ENCODE assay signal across 16 cellular contexts in genomic region chr15:41690636-41691035, GRCh38. TPM values are rescaled to one million over a fixed set of nuclear protein-coding genes. Genes with fewer than 3 reads are reported as not detected.
DNase-seq lines count a peak whose midpoint lies in the region; ATAC-seq lines count a peak whose summit lies in the region.
"Had no signal": no experiment of that assay in that cellular context is flagged by ENCODE, and none has a peak within 500 bp of the region (broad histone marks: within the 10 kb centered on the region; RNA-seq: fewer than 3 reads in every experiment).

No MANE protein-coding gene starts in this region.

- H3K9me3 Mint-ChIP-seq in activated naive CD4-positive, alpha-beta T cell treated with anti-CD3 and anti-CD28 coated beads, Interleukin-2, amount 50 U/mL, for 72 hours: no peaks in the 10 kb centered on the region
- no peaks in the 10 kb centered on the region for H3K9me3 Mint-ChIP-seq in central memory CD8-positive, alpha-beta T cell
- H3K9me3 Mint-ChIP-seq in stimulated activated naive CD8-positive, alpha-beta T cell treated with anti-CD3 and anti-CD28 coated beads, Interleukin-15, Interleukin-2, amounts not matched to agents 100 ng/mL and 50 ng/mL, for 24 hours: no peaks in the 10 kb centered on the region
- H3K9me3 Mint-ChIP-seq: brain; dendritic cell treated with granulocyte-macrophage colony-stimulating factor and Interleukin-4, amounts not matched to agents 40 ng/mL and 50 ng/mL, for 4 days had no signal

- ATAC-seq in activated naive CD4-positive, alpha-beta T cell treated with anti-CD3 and anti-CD28 coated beads, Interleukin-2, amount 50 U/mL, for 72 hours: peak; percentile 73 to 79
- no peak for ATAC-seq in central memory CD8-positive, alpha-beta T cell (replicated peaks; ENCODE audit: extremely low read depth, poor library complexity, severe bottlenecking)
- ATAC-seq in GM19463 (IDR thresholded peaks at IDR 0.05; ENCODE audit: unreplicated experiment) (no peak), HG03469 (IDR thresholded peaks at IDR 0.05; ENCODE audit: unreplicated experiment) (no peak), HG02884 (IDR thresholded peaks at IDR 0.05; ENCODE audit: unreplicated experiment) (no peak)
- ATAC-seq: gastroesophageal sphincter had no signal

- no peaks in the 10 kb centered on the region for H3K27me3 Mint-ChIP-seq in central memory CD8-positive, alpha-beta T cell
- no peaks in the 10 kb centered on the region for H3K27me3 Mint-ChIP-seq in stimulated activated naive CD8-positive, alpha-beta T cell treated with anti-CD3 and anti-CD28 coated beads, Interleukin-15, Interleukin-2, amounts not matched to agents 100 ng/mL and 50 ng/mL, for 24 hours
- H3K27me3 Mint-ChIP-seq: brain; dendritic cell treated with granulocyte-macrophage colony-stimulating factor and Interleukin-4, amounts not matched to agents 40 ng/mL and 50 ng/mL, for 4 days had no signal

- peak overlapping the region; percentile 72 to 88 for H3K27ac Mint-ChIP-seq in activated naive CD4-positive, alpha-beta T cell treated with anti-CD3 and anti-CD28 coated beads, Interleukin-2, amount 50 U/mL, for 72 hours
- H3K27ac Mint-ChIP-seq in central memory CD8-positive, alpha-beta T cell (ENCODE audit: low read depth): peak overlapping the region; percentile 19
- peak overlapping the region; percentile 71 for H3K27ac Mint-ChIP-seq in stimulated activated naive CD8-positive, alpha-beta T cell treated with anti-CD3 and anti-CD28 coated beads, Interleukin-15, Interleukin-2, amounts not matched to agents 100 ng/mL and 50 ng/mL, for 24 hours
- H3K27ac Mint-ChIP-seq: brain had no signal

- no peak for DNase-seq in activated naive CD4-positive, alpha-beta T cell treated with anti-CD3 and anti-CD28 coated beads, Interleukin-2, amount 50 U/mL, for 72 hours (ENCODE audit: low spot score in 2 of 2)
- no peak for DNase-seq in activated naive CD4-positive, alpha-beta T cell treated with Interleukin-2 at 50 U/mL for 16 hours
- peak; percentile 63 for DNase-seq in OCI-M1 (lab: John Stamatoyannopoulos, UW)
- no peak for DNase-seq in central memory CD8-positive, alpha-beta T cell (ENCODE audit: low spot score in 2 of 2)
- DNase-seq: activated effector memory CD4-positive, alpha-beta T cell treated with anti-CD3 and anti-CD28 coated beads, Interleukin-2, amount 50 U/mL, for 16 hours; GDM1; NCI-H187; NCI-H446 treated with DMSO at 0.1 percent for 48 hours; stimulated activated CD4-positive, alpha-beta T cell treated with anti-CD3 and anti-CD28 coated beads, Interleukin-12 subunit alpha, Interleukin-12 subunit beta, amount 100 ng/mL, for 4 hours had no signal

- no peaks in the 10 kb centered on the region for H3K36me3 Mint-ChIP-seq in activated naive CD4-positive, alpha-beta T cell treated with anti-CD3 and anti-CD28 coated beads, Interleukin-2, amount 50 U/mL, for 72 hours
- peaks cover 1% of the 10 kb centered on the region for H3K36me3 Mint-ChIP-seq in central memory CD8-positive, alpha-beta T cell (ENCODE audit: insufficient read depth)
- H3K36me3 Mint-ChIP-seq in stimulated activated naive CD8-positive, alpha-beta T cell treated with anti-CD3 and anti-CD28 coated beads, Interleukin-15, Interleukin-2, amounts not matched to agents 100 ng/mL and 50 ng/mL, for 24 hours (ENCODE audit: low read depth): peaks cover 4% of the 10 kb centered on the region

- H3K4me1 Mint-ChIP-seq in central memory CD8-positive, alpha-beta T cell: peaks cover 61% of the 10 kb centered on the region
- peaks cover 65% of the 10 kb centered on the region for H3K4me1 Mint-ChIP-seq in stimulated activated naive CD8-positive, alpha-beta T cell treated with anti-CD3 and anti-CD28 coated beads, Interleukin-15, Interleukin-2, amounts not matched to agents 100 ng/mL and 50 ng/mL, for 24 hours (ENCODE audit: low read depth)

- H3K4me3 Mint-ChIP-seq in central memory CD8-positive, alpha-beta T cell: no peak overlapping the region
- peak overlapping the region; percentile 3 for H3K4me3 Mint-ChIP-seq in stimulated activated naive CD8-positive, alpha-beta T cell treated with anti-CD3 and anti-CD28 coated beads, Interleukin-15, Interleukin-2, amounts not matched to agents 100 ng/mL and 50 ng/mL, for 24 hours
- H3K4me3 Mint-ChIP-seq: brain; dendritic cell treated with granulocyte-macrophage colony-stimulating factor and Interleukin-4, amounts not matched to agents 40 ng/mL and 50 ng/mL, for 4 days had no signal

RNA-seq across cellular contexts. Expression of gene MGA, which starts 30.4 kb away (rescaled TPM):
- total RNA-seq in activated naive CD4-positive, alpha-beta T cell treated with anti-CD3 and anti-CD28 coated beads, Interleukin-2, amount 50 U/mL, for 72 hours: 10 to 100 TPM; 25.7 to 36.2 TPM

Comparison
In these comparisons a context has a peak if more than half of its experiments do, and no peak if none do; other contexts are left out.
1. ATAC-seq: peak in activated naive CD4-positive, alpha-beta T cell treated with anti-CD3 and anti-CD28 coated beads, Interleukin-2, amount 50 U/mL, for 72 hours (2 of 2); none in central memory CD8-positive, alpha-beta T cell (single experiment), GM19463 (single experiment), HG03469 (single experiment) and HG02884 (single experiment).
2. H3K27ac Mint-ChIP-seq: peak in every context shown above with its lines; median percentile 80 in activated naive CD4-positive, alpha-beta T cell treated with anti-CD3 and anti-CD28 coated beads, Interleukin-2, amount 50 U/mL, for 72 hours; 71 in stimulated activated naive CD8-positive, alpha-beta T cell treated with anti-CD3 and anti-CD28 coated beads, Interleukin-15, Interleukin-2, amounts not matched to agents 100 ng/mL and 50 ng/mL, for 24 hours; 19 in central memory CD8-positive, alpha-beta T cell.